Comparison of ENCODE assay signal across 1 cellular context in genomic region chr15:31296304-31297220, GRCh38.
TF ChIP-seq lines count a peak whose summit lies in the region.

No MANE protein-coding gene starts in this region.

TF ChIP-seq in HepG2, 621 proteins besides CTCF, POLR2A, EP300 and RAD21 (continued from another document and continues in another):
- TF ChIP-seq NCOA2 (CRISPR knock-in tag; IDR thresholded peaks at IDR 0.05) = peak; percentile 92
- TF ChIP-seq ZNF530 (CRISPR knock-in tag; IDR thresholded peaks at IDR 0.05; ENCODE audit: low read depth) = no peak
- TF ChIP-seq KDM3A (CRISPR knock-in tag; IDR thresholded peaks at IDR 0.05; ENCODE audit: low read depth) = peak; percentile 84
- no peak for TF ChIP-seq MBD4 (IDR thresholded peaks at IDR 0.05; ENCODE audit: borderline replicate concordance, low read length)
- no peak for TF ChIP-seq ZSCAN30 (CRISPR knock-in tag; IDR thresholded peaks at IDR 0.05)
- TF ChIP-seq ZNF232 (CRISPR knock-in tag; IDR thresholded peaks at IDR 0.05; ENCODE audit: borderline replicate concordance) = peak; percentile 78; the same call in 1 of the 2 replicates
- no peak; the same call in 1 of the 2 replicates for TF ChIP-seq ZNF552 (CRISPR knock-in tag; IDR thresholded peaks at IDR 0.05; ENCODE audit: borderline replicate concordance)
- TF ChIP-seq TCF12 (IDR thresholded peaks at IDR 0.05) = no peak
- TF ChIP-seq TCF12 (CRISPR knock-in tag; IDR thresholded peaks at IDR 0.05) = no peak
- TF ChIP-seq PRPF4 (IDR thresholded peaks at IDR 0.05; ENCODE audit: low read depth, low read length, poor library complexity, severe bottlenecking) = no peak
- peak; percentile 97 for TF ChIP-seq RXRA (CRISPR knock-in tag; IDR thresholded peaks at IDR 0.05)
- TF ChIP-seq ZNF740 (CRISPR knock-in tag; IDR thresholded peaks at IDR 0.05) = peak; percentile 41; the same call in 1 of the 2 replicates
- no peak for TF ChIP-seq ZNF672 (CRISPR knock-in tag; IDR thresholded peaks at IDR 0.05)
- no peak for TF ChIP-seq ZNF703 (CRISPR knock-in tag; IDR thresholded peaks at IDR 0.05; ENCODE audit: borderline replicate concordance)
- no peak for TF ChIP-seq SOX6 (IDR thresholded peaks at IDR 0.05)
- TF ChIP-seq SOX6 (CRISPR knock-in tag; IDR thresholded peaks at IDR 0.05) = peak; percentile 98
- TF ChIP-seq ZNF354B (CRISPR knock-in tag; IDR thresholded peaks at IDR 0.05) = no peak
- no peak for TF ChIP-seq NKX3-1 (CRISPR knock-in tag; IDR thresholded peaks at IDR 0.05)
- no peak for TF ChIP-seq IKZF4 (CRISPR knock-in tag; IDR thresholded peaks at IDR 0.05; ENCODE audit: borderline replicate concordance, low read depth, not compliant biosample characterization)
- TF ChIP-seq SIN3B (IDR thresholded peaks at IDR 0.05; ENCODE audit: low read length) = no peak
- peak; percentile 88 for TF ChIP-seq RFX5 (IDR thresholded peaks at IDR 0.05; ENCODE audit: low read depth, low read length)
- no peak for TF ChIP-seq ZNF207 (IDR thresholded peaks at IDR 0.05; ENCODE audit: borderline replicate concordance)
- peak; percentile 58 for TF ChIP-seq BRD4 (CRISPR knock-in tag; IDR thresholded peaks at IDR 0.05)
- TF ChIP-seq IKZF1 (IDR thresholded peaks at IDR 0.05) = no peak
- TF ChIP-seq REXO4 (CRISPR knock-in tag; IDR thresholded peaks at IDR 0.05; ENCODE audit: borderline replicate concordance) = no peak
- TF ChIP-seq SCMH1 (CRISPR knock-in tag; IDR thresholded peaks at IDR 0.05; ENCODE audit: borderline replicate concordance) = no peak
- no peak for TF ChIP-seq ZNF841 (CRISPR knock-in tag; IDR thresholded peaks at IDR 0.05; ENCODE audit: borderline replicate concordance)
- no peak for TF ChIP-seq ZBTB8A (CRISPR knock-in tag; IDR thresholded peaks at IDR 0.05; ENCODE audit: borderline replicate concordance, low read depth)
- TF ChIP-seq TAF15 (IDR thresholded peaks at IDR 0.05; ENCODE audit: low read depth, low read length, poor library complexity, severe bottlenecking) = peak; percentile 76
- 0 out of 2 replicates have a peak, but pooled peaks have one; percentile 77 for TF ChIP-seq ZNF598 (CRISPR knock-in tag; IDR thresholded peaks at IDR 0.05; ENCODE audit: borderline replicate concordance)
- no peak for TF ChIP-seq ZKSCAN1 (IDR thresholded peaks at IDR 0.05; ENCODE audit: low read length)
- peak; percentile 94 for TF ChIP-seq IKZF5 (CRISPR knock-in tag; IDR thresholded peaks at IDR 0.05)
- peak; percentile 90 for TF ChIP-seq ZNF614 (CRISPR knock-in tag; IDR thresholded peaks at IDR 0.05; ENCODE audit: borderline replicate concordance)
- TF ChIP-seq DPF2 (CRISPR knock-in tag; IDR thresholded peaks at IDR 0.05; ENCODE audit: borderline replicate concordance, low read depth) = peak; percentile 96
- TF ChIP-seq NFKBIZ (CRISPR knock-in tag; IDR thresholded peaks at IDR 0.05) = peak; percentile 90; the same call in 1 of the 2 replicates
- TF ChIP-seq ZBTB33 (CRISPR knock-in tag; IDR thresholded peaks at IDR 0.05) = peak; percentile 60; the same call in 1 of the 2 replicates
- peak; percentile 66 for TF ChIP-seq PHF5A (CRISPR knock-in tag; IDR thresholded peaks at IDR 0.05; ENCODE audit: low read depth, unreplicated experiment)
- 0 out of 2 replicates have a peak, but pooled peaks have one; percentile 74 for TF ChIP-seq ZNF605 (CRISPR knock-in tag; IDR thresholded peaks at IDR 0.05)
- no peak for TF ChIP-seq ZBTB21 (CRISPR knock-in tag; IDR thresholded peaks at IDR 0.05)
- peak; percentile 60; the same call in 1 of the 2 replicates for TF ChIP-seq ZSCAN21 (CRISPR knock-in tag; IDR thresholded peaks at IDR 0.05; ENCODE audit: borderline replicate concordance)
- no peak for TF ChIP-seq NFE2 (CRISPR knock-in tag; IDR thresholded peaks at IDR 0.05)
- peak; percentile 74; the same call in 1 of the 2 replicates for TF ChIP-seq HINFP (CRISPR knock-in tag; IDR thresholded peaks at IDR 0.05; ENCODE audit: low read depth)
- TF ChIP-seq THRA (CRISPR knock-in tag; IDR thresholded peaks at IDR 0.05; ENCODE audit: borderline replicate concordance) = peak; percentile 93; the same call in 1 of the 2 replicates
- peak; percentile 93 for TF ChIP-seq SOX5 (CRISPR knock-in tag; IDR thresholded peaks at IDR 0.05; ENCODE audit: borderline replicate concordance)
- peak; percentile 41; the same call in 1 of the 2 replicates for TF ChIP-seq TGIF2 (CRISPR knock-in tag; IDR thresholded peaks at IDR 0.05)
- TF ChIP-seq ZNF275 (CRISPR knock-in tag; IDR thresholded peaks at IDR 0.05; ENCODE audit: borderline replicate concordance) = peak; percentile 53; the same call in 1 of the 2 replicates
- no peak for TF ChIP-seq ZNF10 (CRISPR knock-in tag; IDR thresholded peaks at IDR 0.05; ENCODE audit: borderline replicate concordance, low read depth)
- TF ChIP-seq ZNF792 (CRISPR knock-in tag; IDR thresholded peaks at IDR 0.05) = peak; percentile 87; the same call in 1 of the 2 replicates
- no peak for TF ChIP-seq ZNF24 (IDR thresholded peaks at IDR 0.05)
- TF ChIP-seq TFE3 (CRISPR knock-in tag; IDR thresholded peaks at IDR 0.05) = peak; percentile 80
- peak; percentile 93 for TF ChIP-seq KDM6A (CRISPR knock-in tag; IDR thresholded peaks at IDR 0.05; ENCODE audit: low read depth)
- peak; percentile 71 for TF ChIP-seq KDM2A (CRISPR knock-in tag; IDR thresholded peaks at IDR 0.05; ENCODE audit: borderline replicate concordance, low read depth)
- TF ChIP-seq ETS1 (CRISPR knock-in tag; IDR thresholded peaks at IDR 0.05) = no peak
- TF ChIP-seq ZNF850 (CRISPR knock-in tag; conservative IDR thresholded peaks at IDR 0.05) = no peak
- TF ChIP-seq MLXIP (CRISPR knock-in tag; IDR thresholded peaks at IDR 0.05; ENCODE audit: borderline replicate concordance) = no peak
- TF ChIP-seq ZNF766 (CRISPR knock-in tag; IDR thresholded peaks at IDR 0.05; ENCODE audit: borderline replicate concordance) = 0 out of 2 replicates have a peak, but pooled peaks have one; percentile 12
- TF ChIP-seq BCL6 (CRISPR knock-in tag; IDR thresholded peaks at IDR 0.05) = peak; percentile 91
- peak; percentile 68; the same call in 1 of the 2 replicates for TF ChIP-seq ZNF451 (CRISPR knock-in tag; IDR thresholded peaks at IDR 0.05)
- no peak for TF ChIP-seq RFX1 (IDR thresholded peaks at IDR 0.05)
- TF ChIP-seq ZNF430 (CRISPR knock-in tag; IDR thresholded peaks at IDR 0.05) = peak; percentile 67; the same call in 1 of the 2 replicates
